Comparison of ENCODE assay signal across 10 cellular contexts in genomic region chrX:115912372-115912897, GRCh38.
A peak's percentile ranks its signal among the peaks of the same experiment; 100 is the strongest.
DNase-seq lines count a peak whose midpoint lies in the region; ATAC-seq and TF ChIP-seq lines count a peak whose summit lies in the region.
"Had no signal": no experiment of that assay in that cellular context is flagged by ENCODE, and none has a peak within 500 bp of the region (broad histone marks: within the 10 kb centered on the region; RNA-seq: fewer than 3 reads in every experiment).

No MANE protein-coding gene starts in this region.

- H3K4me1 ChIP-seq in OCI-LY1 (ENCODE audit: insufficient read depth, low read length, severe bottlenecking) (peaks cover 32% of the 10 kb centered on the region), suprapubic skin (no peaks in the 10 kb centered on the region)

- peak overlapping the region; percentile 20; the same call in 1 of the 2 replicates for H3K4me2 ChIP-seq in OCI-LY1 (ENCODE audit: low read length)

- peak; percentile 57 for TF ChIP-seq CTCF in OCI-LY1 (IDR thresholded peaks at IDR 0.05; ENCODE audit: low read length)
- TF ChIP-seq CTCF in Calu3 (IDR thresholded peaks at IDR 0.05; ENCODE audit: unreplicated experiment), result no peak
- no peak for TF ChIP-seq CTCF in CD14-positive monocyte (IDR thresholded peaks at IDR 0.05)
- TF ChIP-seq CTCF in suprapubic skin (IDR thresholded peaks at IDR 0.05), result no peak

- no peak for TF ChIP-seq EP300 in suprapubic skin (IDR thresholded peaks at IDR 0.05)

- no peak overlapping the region for H2AFZ ChIP-seq in OCI-LY1 (ENCODE audit: low read length)

- no peaks in the 10 kb centered on the region for H3K4me1 Mint-ChIP-seq in Calu3 (ENCODE audit: low read depth, unreplicated experiment)
- no peaks in the 10 kb centered on the region for H3K4me1 Mint-ChIP-seq in activated T-helper 1 cell treated with anti-CD3 and anti-CD28 coated beads, Interleukin-12 subunit alpha, Interleukin-12 subunit beta, Interleukin-2, Interleukin-4 antibody, amounts not matched to agents 30 ng/mL and 10 ng/mL and 1 ng/mL, durations not matched to agents 14 hours and 24 hours and 36 hours (ENCODE audit: low read depth)
- no peaks in the 10 kb centered on the region for H3K4me1 Mint-ChIP-seq in CD14-positive monocyte

- H3K9me3 Mint-ChIP-seq in Calu3 (ENCODE audit: low read depth, unreplicated experiment), result peaks cover 11% of the 10 kb centered on the region
- no peaks in the 10 kb centered on the region for H3K9me3 Mint-ChIP-seq in activated T-helper 1 cell treated with anti-CD3 and anti-CD28 coated beads, Interleukin-12 subunit alpha, Interleukin-12 subunit beta, Interleukin-2, Interleukin-4 antibody, amounts not matched to agents 30 ng/mL and 10 ng/mL and 1 ng/mL, durations not matched to agents 14 hours and 24 hours and 36 hours
- H3K9me3 Mint-ChIP-seq in CD14-positive monocyte, result peaks cover 3 to 31% (median 13%) of the 10 kb centered on the region in 7 donors

- 0 out of 2 replicates have a peak, but pooled peaks cover 4% of the 10 kb centered on the region for H3F3A ChIP-seq in OCI-LY1 (ENCODE audit: insufficient read depth, low read length)

- intact Hi-C loops in Calu3 (cut with micrococcal nuclease; ENCODE audit: unreplicated experiment) (no loop called here), CD14-positive monocyte (cut with micrococcal nuclease) (no loop called here)
- intact Hi-C loops in activated T-helper 1 cell treated with anti-CD3 and anti-CD28 coated beads, Interleukin-12 subunit alpha, Interleukin-12 subunit beta, Interleukin-2, Interleukin-4 antibody, amounts not matched to agents 30 ng/mL and 10 ng/mL and 1 ng/mL, durations not matched to agents 14 hours and 24 hours and 36 hours (cut with micrococcal nuclease), result no loop called here

- WGBS in suprapubic skin, result 82% methylated on average over 2 of the region's 2 CpGs

- no peak overlapping the region for H3K27ac Mint-ChIP-seq in Calu3 (ENCODE audit: unreplicated experiment)
- no peak overlapping the region for H3K27ac Mint-ChIP-seq in activated T-helper 1 cell treated with anti-CD3 and anti-CD28 coated beads, Interleukin-12 subunit alpha, Interleukin-12 subunit beta, Interleukin-2, Interleukin-4 antibody, amounts not matched to agents 30 ng/mL and 10 ng/mL and 1 ng/mL, durations not matched to agents 14 hours and 24 hours and 36 hours
- H3K27ac Mint-ChIP-seq in CD14-positive monocyte, result no peak overlapping the region

- no peaks in the 10 kb centered on the region for H3K79me2 ChIP-seq in OCI-LY1 (ENCODE audit: insufficient read depth, low read length)

- H3K9me3 ChIP-seq in OCI-LY1 (ENCODE audit: low read length) (peaks cover 3% of the 10 kb centered on the region; the same call in 1 of the 2 replicates), suprapubic skin (no peaks in the 10 kb centered on the region)

- no peaks in the 10 kb centered on the region for H3K36me3 Mint-ChIP-seq in Calu3 (ENCODE audit: insufficient read depth, unreplicated experiment)
- H3K36me3 Mint-ChIP-seq in activated T-helper 1 cell treated with anti-CD3 and anti-CD28 coated beads, Interleukin-12 subunit alpha, Interleukin-12 subunit beta, Interleukin-2, Interleukin-4 antibody, amounts not matched to agents 30 ng/mL and 10 ng/mL and 1 ng/mL, durations not matched to agents 14 hours and 24 hours and 36 hours (ENCODE audit: low read depth), result no peaks in the 10 kb centered on the region
- no peaks in the 10 kb centered on the region for H3K36me3 Mint-ChIP-seq in CD14-positive monocyte

- H4K20me1 ChIP-seq in OCI-LY1 (ENCODE audit: insufficient read depth, low read length), result no peaks in the 10 kb centered on the region

- H3K27me3 ChIP-seq in OCI-LY1 (ENCODE audit: insufficient read depth, low read length) (no peaks in the 10 kb centered on the region), suprapubic skin (no peaks in the 10 kb centered on the region)
- H3K27me3 ChIP-seq: esophagus muscularis mucosa had no signal

- H3K9me2 ChIP-seq in OCI-LY1 (ENCODE audit: low read depth, low read length), result no peaks in the 10 kb centered on the region

- BruUV-seq in Calu3 (replicated peaks; lab: Mats Ljungman, UMichigan), result no TSS peak

- H3K27ac ChIP-seq in OCI-LY1 (ENCODE audit: low read depth, low read length, poor library complexity, severe bottlenecking), result peak overlapping the region; percentile 91
- H3K27ac ChIP-seq in suprapubic skin, result no peak overlapping the region
- H3K27ac ChIP-seq: esophagus muscularis mucosa had no signal

- H3K36me3 ChIP-seq in OCI-LY1 (ENCODE audit: insufficient read depth, low read length) (no peaks in the 10 kb centered on the region; the same call in 1 of the 2 replicates), suprapubic skin (no peaks in the 10 kb centered on the region)
- H3K36me3 ChIP-seq: esophagus muscularis mucosa had no signal

- CTCF ChIA-PET in Calu3 (lab: Charles Lee), result no interaction called here

- no peak overlapping the region for H3K4me3 ChIP-seq in OCI-LY1 (ENCODE audit: low read depth, low read length, poor library complexity, severe bottlenecking)
- no peak overlapping the region for H3K4me3 ChIP-seq in suprapubic skin
- H3K4me3 ChIP-seq: esophagus muscularis mucosa had no signal

- H3K4me3 Mint-ChIP-seq in Calu3 (ENCODE audit: low read depth, unreplicated experiment) (no peak overlapping the region), CD14-positive monocyte (no peak overlapping the region)
- H3K4me3 Mint-ChIP-seq in activated T-helper 1 cell treated with anti-CD3 and anti-CD28 coated beads, Interleukin-12 subunit alpha, Interleukin-12 subunit beta, Interleukin-2, Interleukin-4 antibody, amounts not matched to agents 30 ng/mL and 10 ng/mL and 1 ng/mL, durations not matched to agents 14 hours and 24 hours and 36 hours, result no peak overlapping the region

- no peak overlapping the region for H3K9ac ChIP-seq in OCI-LY1 (ENCODE audit: low read length)

- no peaks in the 10 kb centered on the region for H3K27me3 Mint-ChIP-seq in Calu3 (ENCODE audit: unreplicated experiment)
- no peaks in the 10 kb centered on the region for H3K27me3 Mint-ChIP-seq in activated T-helper 1 cell treated with anti-CD3 and anti-CD28 coated beads, Interleukin-12 subunit alpha, Interleukin-12 subunit beta, Interleukin-2, Interleukin-4 antibody, amounts not matched to agents 30 ng/mL and 10 ng/mL and 1 ng/mL, durations not matched to agents 14 hours and 24 hours and 36 hours (ENCODE audit: insufficient read depth)
- H3K27me3 Mint-ChIP-seq in CD14-positive monocyte (ENCODE audit: low read depth in 3 of 3), result peaks cover 0 to 23% (median 0%) of the 10 kb centered on the region in 3 donors

- TF ChIP-seq POLR2A in suprapubic skin (IDR thresholded peaks at IDR 0.05), result no peak

- DNase-seq in myocyte (ENCODE audit: low read depth) (peak; percentile 90), Calu3 (no peak), CD14-positive monocyte (ENCODE audit: low spot score) (no peak), suprapubic skin (ENCODE audit: low spot score in 2 of 2) (no peak)
- DNase-seq in activated T-helper 1 cell treated with anti-CD3 and anti-CD28 coated beads, Interleukin-12 subunit alpha, Interleukin-12 subunit beta, Interleukin-2, Interleukin-4 antibody, amounts not matched to agents 30 ng/mL and 10 ng/mL and 1 ng/mL, durations not matched to agents 14 hours and 24 hours and 36 hours (ENCODE audit: low spot score), result no peak
- DNase-seq: activated CD4-positive, alpha-beta T cell treated with anti-CD3 and anti-CD28 coated beads for 48 hours had no signal

- ATAC-seq in GM18907 (IDR thresholded peaks at IDR 0.05; ENCODE audit: unreplicated experiment) (peak; percentile 98), HG02678 (IDR thresholded peaks at IDR 0.05; ENCODE audit: unreplicated experiment) (peak; percentile 93)
